In genomic region chr19:6776045-6776444, GRCh38 we compare ENCODE assay signal across 11 cellular contexts. TPM values are rescaled to one million over a fixed set of nuclear protein-coding genes. Genes with fewer than 3 reads are reported as not detected.
DNase-seq lines count a peak whose midpoint lies in the region; ATAC-seq and TF ChIP-seq lines count a peak whose summit lies in the region.
"Not testable (repeated sequence)": the region's sequence is repeated elsewhere in the genome, so short reads cannot be mapped to it uniquely, and the experiment has no call there.
"Had no signal": no experiment of that assay in that cellular context is flagged by ENCODE, and none has a peak within 500 bp of the region (broad histone marks: within the 10 kb centered on the region; RNA-seq: fewer than 3 reads in every experiment).

No MANE protein-coding gene starts in this region.

- H3K4ac ChIP-seq in IMR-90 (ENCODE audit: low read depth, low read length), result not testable (repeated sequence)

- not testable (repeated sequence) for H3K4me3 ChIP-seq in IMR-90 (ENCODE audit: insufficient read depth, low read depth, low read length)

- TF ChIP-seq CTCF in CD4-positive, alpha-beta T cell (IDR thresholded peaks at IDR 0.05); IMR-90 (conservative IDR thresholded peaks at IDR 0.05; ENCODE audit: low read depth, low read length); activated B cell treated with CpG ODN at 0.5 μM for 24 hours (IDR thresholded peaks at IDR 0.05): not testable (repeated sequence)

- H2BK120ac ChIP-seq in IMR-90 (ENCODE audit: low read depth, low read length), result not testable (repeated sequence)

- H3K27me3 ChIP-seq in CD4-positive, alpha-beta T cell (ENCODE audit: control insufficient read depth, insufficient read depth, low read length); IMR-90 (ENCODE audit: control insufficient read depth, insufficient read depth, low read length): not testable (repeated sequence)

- not testable (repeated sequence) for H2BK20ac ChIP-seq in IMR-90 (ENCODE audit: low read depth, low read length)

- TF ChIP-seq POLR2A in IMR-90 (IDR thresholded peaks at IDR 0.05; ENCODE audit: low read depth, low read length), result not testable (repeated sequence)

- not testable (repeated sequence) for H3K23ac ChIP-seq in IMR-90 (ENCODE audit: low read depth, low read length)

- H3K27me3 Mint-ChIP-seq in CD4-positive, alpha-beta T cell; activated B cell treated with CpG ODN at 0.5 μM for 24 hours; activated T-cell treated with anti-CD3 and anti-CD28 coated beads, Interleukin-2, amount 50 U/mL, for 72 hours (ENCODE audit: low read depth); activated naive CD8-positive, alpha-beta T cell treated with anti-CD3 and anti-CD28 coated beads for 36 hours; natural killer cell treated with Interleukin-12 subunit alpha and Interleukin-12 subunit beta and Interleukin-15 and Interleukin-18, amount 100 ng/mL, for 72 hours: not testable (repeated sequence)
- peaks cover 2 to 22% (median 8%) of the 10 kb centered on the region in 3 donors for H3K27me3 Mint-ChIP-seq in immature natural killer cell (ENCODE audit: low read depth in 3 of 3)

- dilution Hi-C loops in IMR-90 (cut with HindIII; ENCODE audit: low sequenced_read_pairs, unreplicated experiment), result not testable (repeated sequence)

- POLR2A ChIA-PET in CD4-positive, alpha-beta T cell (lab: Charles Lee); IMR-90 (lab: Charles Lee; ENCODE audit: unreplicated experiment): not testable (repeated sequence)
- POLR2A ChIA-PET in activated B cell treated with CpG ODN at 0.5 μM for 24 hours (lab: Charles Lee), result interaction anchor here (10.1 kb wide), 1 partner anchor 26 kb away, joined by 333 read pairs; no protein-coding TSS in a partner anchor

- intact Hi-C loops in CD4-positive, alpha-beta T cell (cut with DNase I, micrococcal nuclease); IMR-90 (cut with micrococcal nuclease); activated B cell treated with CpG ODN at 0.5 μM for 24 hours (cut with micrococcal nuclease): not testable (repeated sequence)

- H4K5ac ChIP-seq in IMR-90 (ENCODE audit: low read depth, low read length), result not testable (repeated sequence)

- BruUV-seq in IMR-90 (replicated peaks; lab: Mats Ljungman, UMichigan), result not testable (repeated sequence)

- peak overlapping the region; percentile 74 for H3K27ac Mint-ChIP-seq in CD4-positive, alpha-beta T cell
- H3K27ac Mint-ChIP-seq in activated B cell treated with CpG ODN at 0.5 μM for 24 hours (peak overlapping the region; percentile 27), immature natural killer cell (peak overlapping the region; percentile 48 to 92 (median 76))
- peak overlapping the region; percentile 4 for H3K27ac Mint-ChIP-seq in activated T-cell treated with anti-CD3 and anti-CD28 coated beads, Interleukin-2, amount 50 U/mL, for 72 hours
- peak overlapping the region; percentile 7 for H3K27ac Mint-ChIP-seq in activated naive CD8-positive, alpha-beta T cell treated with anti-CD3 and anti-CD28 coated beads for 36 hours
- H3K27ac Mint-ChIP-seq in natural killer cell treated with Interleukin-12 subunit alpha and Interleukin-12 subunit beta and Interleukin-15 and Interleukin-18, amount 100 ng/mL, for 72 hours, result peak overlapping the region; percentile 36 to 64

- H3K27ac ChIP-seq in CD4-positive, alpha-beta T cell (ENCODE audit: low read depth, low read length); IMR-90 (ENCODE audit: insufficient read depth, low read length): not testable (repeated sequence)

- H2AFZ ChIP-seq in IMR-90 (replicated peaks; ENCODE audit: low read length, poor library complexity), result not testable (repeated sequence)

- peaks cover 66% of the 10 kb centered on the region for H3K36me3 Mint-ChIP-seq in CD4-positive, alpha-beta T cell (ENCODE audit: low read depth)
- H3K36me3 Mint-ChIP-seq in activated B cell treated with CpG ODN at 0.5 μM for 24 hours (ENCODE audit: low read depth), result peaks cover 50% of the 10 kb centered on the region
- peaks cover 23 to 35% of the 10 kb centered on the region in 2 donors for H3K36me3 Mint-ChIP-seq in activated T-cell treated with anti-CD3 and anti-CD28 coated beads, Interleukin-2, amount 50 U/mL, for 72 hours (ENCODE audit: insufficient read depth in 2 of 2)
- peaks cover 45% of the 10 kb centered on the region for H3K36me3 Mint-ChIP-seq in activated naive CD8-positive, alpha-beta T cell treated with anti-CD3 and anti-CD28 coated beads for 36 hours
- peaks cover 20 to 24% (median 21%) of the 10 kb centered on the region in 3 donors for H3K36me3 Mint-ChIP-seq in immature natural killer cell
- peaks cover 25% of the 10 kb centered on the region for H3K36me3 Mint-ChIP-seq in natural killer cell treated with Interleukin-12 subunit alpha and Interleukin-12 subunit beta and Interleukin-15 and Interleukin-18, amount 100 ng/mL, for 72 hours

- not testable (repeated sequence) for H4K8ac ChIP-seq in IMR-90 (ENCODE audit: low read depth in 2 of 2, low read length in 2 of 2)

- DNase-seq in CD4-positive, alpha-beta T cell; IMR-90; activated B cell treated with CpG ODN at 0.5 μM for 24 hours; activated T-cell treated with anti-CD3 and anti-CD28 coated beads, Interleukin-2, amount 50 U/mL, for 72 hours; activated naive CD8-positive, alpha-beta T cell treated with anti-CD3 and anti-CD28 coated beads for 36 hours; immature natural killer cell; natural killer cell treated with Interleukin-12 subunit alpha and Interleukin-12 subunit beta and Interleukin-15 and Interleukin-18, amount 100 ng/mL, for 72 hours (ENCODE audit: low spot score): not testable (repeated sequence)

- not testable (repeated sequence) for H2BK15ac ChIP-seq in IMR-90 (ENCODE audit: low read depth, low read length)

- not testable (repeated sequence) for H3K56ac ChIP-seq in IMR-90 (ENCODE audit: extremely low read depth, insufficient read depth, low read length)

- in situ Hi-C loops in IMR-90 (cut with MboI; ENCODE audit: low sequenced_read_pairs), result not testable (repeated sequence)

- not testable (repeated sequence) for H4K91ac ChIP-seq in IMR-90 (ENCODE audit: insufficient read depth, low read depth, low read length)

- H3K4me2 ChIP-seq in IMR-90 (ENCODE audit: low read depth, low read length), result not testable (repeated sequence)

- H4K20me1 ChIP-seq in IMR-90 (ENCODE audit: insufficient read depth, low read length), result not testable (repeated sequence)

- CTCF ChIA-PET in CD4-positive, alpha-beta T cell (lab: Charles Lee); IMR-90 (lab: Yijun Ruan, JAX); activated B cell treated with CpG ODN at 0.5 μM for 24 hours (lab: Charles Lee): not testable (repeated sequence)

- not testable (repeated sequence) for H2AK5ac ChIP-seq in IMR-90 (ENCODE audit: low read depth, low read length)

- not testable (repeated sequence) for H2AK9ac ChIP-seq in IMR-90 (replicated peaks; ENCODE audit: low read depth, low read length, poor library complexity)

- not testable (repeated sequence) for TF ChIP-seq RAD21 in IMR-90 (IDR thresholded peaks at IDR 0.05; ENCODE audit: low read length)

- not testable (repeated sequence) for H3K79me1 ChIP-seq in IMR-90 (ENCODE audit: low read depth in 1 of 2, low read length in 2 of 2)

- H3K9ac ChIP-seq in IMR-90 (ENCODE audit: low read depth, low read length), result not testable (repeated sequence)

- not testable (repeated sequence) for H3K9me3 ChIP-seq in CD4-positive, alpha-beta T cell (ENCODE audit: control insufficient read depth, low read length); IMR-90 (ENCODE audit: control insufficient read depth, insufficient read depth, low read length)

- not testable (repeated sequence) for H3K9me3 Mint-ChIP-seq in CD4-positive, alpha-beta T cell; activated B cell treated with CpG ODN at 0.5 μM for 24 hours; immature natural killer cell
- peaks cover 2 to 15% of the 10 kb centered on the region in 2 donors for H3K9me3 Mint-ChIP-seq in activated T-cell treated with anti-CD3 and anti-CD28 coated beads, Interleukin-2, amount 50 U/mL, for 72 hours
- peaks cover 14% of the 10 kb centered on the region for H3K9me3 Mint-ChIP-seq in activated naive CD8-positive, alpha-beta T cell treated with anti-CD3 and anti-CD28 coated beads for 36 hours
- peaks cover 13% of the 10 kb centered on the region for H3K9me3 Mint-ChIP-seq in natural killer cell treated with Interleukin-12 subunit alpha and Interleukin-12 subunit beta and Interleukin-15 and Interleukin-18, amount 100 ng/mL, for 72 hours

- ATAC-seq in CD4-positive, alpha-beta T cell (ENCODE audit: poor library complexity); IMR-90 (ENCODE audit: low read depth); activated B cell treated with CpG ODN at 0.5 μM for 24 hours (ENCODE audit: low read depth); activated T-cell treated with anti-CD3 and anti-CD28 coated beads, Interleukin-2, amount 50 U/mL, for 72 hours (replicated peaks in 1 of 2); natural killer cell treated with Interleukin-12 subunit alpha and Interleukin-12 subunit beta and Interleukin-15 and Interleukin-18, amount 100 ng/mL, for 72 hours: not testable (repeated sequence)

- peaks cover 65% of the 10 kb centered on the region for H3K4me1 Mint-ChIP-seq in CD4-positive, alpha-beta T cell (ENCODE audit: low read depth)
- H3K4me1 Mint-ChIP-seq in activated B cell treated with CpG ODN at 0.5 μM for 24 hours, result peaks cover 67% of the 10 kb centered on the region
- H3K4me1 Mint-ChIP-seq in activated T-cell treated with anti-CD3 and anti-CD28 coated beads, Interleukin-2, amount 50 U/mL, for 72 hours (ENCODE audit: low read depth), result peaks cover 64% of the 10 kb centered on the region
- H3K4me1 Mint-ChIP-seq in activated naive CD8-positive, alpha-beta T cell treated with anti-CD3 and anti-CD28 coated beads for 36 hours, result peaks cover 57% of the 10 kb centered on the region
- peaks cover 67 to 76% of the 10 kb centered on the region in 2 donors for H3K4me1 Mint-ChIP-seq in immature natural killer cell
- peaks cover 54 to 55% of the 10 kb centered on the region in 2 donors for H3K4me1 Mint-ChIP-seq in natural killer cell treated with Interleukin-12 subunit alpha and Interleukin-12 subunit beta and Interleukin-15 and Interleukin-18, amount 100 ng/mL, for 72 hours (ENCODE audit: low read depth in 2 of 2)

- H2BK5ac ChIP-seq in IMR-90 (ENCODE audit: low read depth, low read length, poor library complexity, severe bottlenecking), result peak overlapping the region; percentile 45

- not testable (repeated sequence) for H3K18ac ChIP-seq in IMR-90 (ENCODE audit: low read depth, low read length)

- not testable (repeated sequence) for H3K9me1 ChIP-seq in IMR-90 (ENCODE audit: insufficient read depth, low read length)

- not testable (repeated sequence) for H3K36me3 ChIP-seq in IMR-90 (ENCODE audit: control insufficient read depth, insufficient read depth, low read length)

- not testable (repeated sequence) for H3K4me1 ChIP-seq in IMR-90 (ENCODE audit: control insufficient read depth, insufficient read depth, low read length)

- H3K14ac ChIP-seq in IMR-90 (replicated peaks; ENCODE audit: low read depth, low read length), result not testable (repeated sequence)

- H3K4me3 Mint-ChIP-seq in CD4-positive, alpha-beta T cell, result peak overlapping the region; percentile 80
- H3K4me3 Mint-ChIP-seq in activated B cell treated with CpG ODN at 0.5 μM for 24 hours, result not testable (repeated sequence)
- peak overlapping the region in 1 of 2 donors; percentile 5 for H3K4me3 Mint-ChIP-seq in activated T-cell treated with anti-CD3 and anti-CD28 coated beads, Interleukin-2, amount 50 U/mL, for 72 hours
- H3K4me3 Mint-ChIP-seq in activated naive CD8-positive, alpha-beta T cell treated with anti-CD3 and anti-CD28 coated beads for 36 hours, result peak overlapping the region; percentile 30
- peak overlapping the region; percentile 16 to 61 (median 38) for H3K4me3 Mint-ChIP-seq in immature natural killer cell
- peak overlapping the region; percentile 76 for H3K4me3 Mint-ChIP-seq in natural killer cell treated with Interleukin-12 subunit alpha and Interleukin-12 subunit beta and Interleukin-15 and Interleukin-18, amount 100 ng/mL, for 72 hours

RNA-seq across cellular contexts. Expression of gene VAV1, which starts 3.5 kb away (rescaled TPM):
- 10 to 100 TPM; 70.0 to 70.1 TPM for total RNA-seq in CD4-positive, alpha-beta T cell
- not detected in 2 replicates for total RNA-seq in IMR-90 (2012; rRNA removed)
- not detected in 2 replicates for polyA plus RNA-seq in IMR-90 (2012; rRNA removed)
- polyA plus RNA-seq in IMR-90 (2012; cell fraction: cytosol; rRNA removed), result not detected in 2 replicates
- polyA plus RNA-seq in IMR-90 (2012; cell fraction: nucleus; rRNA removed; ENCODE audit: low replicate concordance), result not detected in 2 replicates
- 105 and 121 TPM in 2 replicates for total RNA-seq in activated B cell treated with CpG ODN at 0.5 μM for 24 hours
- total RNA-seq in activated T-cell treated with anti-CD3 and anti-CD28 coated beads, Interleukin-2, amount 50 U/mL, for 72 hours, result 100 to 1,000 TPM; 111 to 114 TPM
- total RNA-seq in activated naive CD8-positive, alpha-beta T cell treated with anti-CD3 and anti-CD28 coated beads for 36 hours, result 10 to 100 TPM; 65.2 to 65.7 TPM
- 10 to 100 TPM; 19.4 to 44.8 (median 22.8) TPM for polyA plus RNA-seq in immature natural killer cell
- 100 to 1,000 TPM; 166 to 167 TPM for total RNA-seq in natural killer cell treated with Interleukin-12 subunit alpha and Interleukin-12 subunit beta and Interleukin-15 and Interleukin-18, amount 100 ng/mL, for 72 hours
- total RNA-seq: Caco-2, M059J, SJSA1 had no signal

RNA-seq across cellular contexts. Expression of gene SH2D3A, which starts 8.8 kb away (rescaled TPM):
- 10 to 100 TPM; 39.2 to 41.3 TPM for total RNA-seq in CD4-positive, alpha-beta T cell
- total RNA-seq in IMR-90 (2012; rRNA removed) (under 0.01 TPM in 1 of 2 replicates, not detected in the other), activated B cell treated with CpG ODN at 0.5 μM for 24 hours (18.7 and 22.6 TPM in 2 replicates)
- polyA plus RNA-seq in IMR-90 (2012; rRNA removed) (0.09 TPM in 2 replicates), immature natural killer cell (10 to 100 TPM in 1 of 3 donors, 1 to 10 TPM in 2; 7.4 to 13.6 (median 7.7) TPM)
- 0.03 TPM in 1 of 2 replicates, not detected in the other for polyA plus RNA-seq in IMR-90 (2012; cell fraction: cytosol; rRNA removed)
- 0.15 and 0.17 TPM in 2 replicates for polyA plus RNA-seq in IMR-90 (2012; cell fraction: nucleus; rRNA removed; ENCODE audit: low replicate concordance)
- 10 to 100 TPM; 19.9 to 24.5 TPM for total RNA-seq in activated T-cell treated with anti-CD3 and anti-CD28 coated beads, Interleukin-2, amount 50 U/mL, for 72 hours
- 10 to 100 TPM; 25.7 to 26.1 TPM for total RNA-seq in activated naive CD8-positive, alpha-beta T cell treated with anti-CD3 and anti-CD28 coated beads for 36 hours
- total RNA-seq in natural killer cell treated with Interleukin-12 subunit alpha and Interleukin-12 subunit beta and Interleukin-15 and Interleukin-18, amount 100 ng/mL, for 72 hours, result 10 to 100 TPM; 15.2 to 17.8 TPM
- total RNA-seq: M059J, Right ventricle myocardium superior, SJSA1 had no signal

RNA-seq across cellular contexts. Expression of gene TRIP10, which starts 36.6 kb away (rescaled TPM):
- total RNA-seq in CD4-positive, alpha-beta T cell, result 1 to 10 TPM; 1.6 to 1.9 TPM
- total RNA-seq in IMR-90 (2012; rRNA removed) (32.8 and 39.1 TPM in 2 replicates), activated B cell treated with CpG ODN at 0.5 μM for 24 hours (94.7 and 101 TPM in 2 replicates)
- polyA plus RNA-seq in IMR-90 (2012; rRNA removed) (47.0 and 50.7 TPM in 2 replicates), immature natural killer cell (1 to 10 TPM in 1 of 3 donors, under 1 TPM in 1, not detected in 1; 0.86 to 1.5 TPM)
- 36.1 and 37.6 TPM in 2 replicates for polyA plus RNA-seq in IMR-90 (2012; cell fraction: cytosol; rRNA removed)
- polyA plus RNA-seq in IMR-90 (2012; cell fraction: nucleus; rRNA removed; ENCODE audit: low replicate concordance), result 167 and 251 TPM in 2 replicates
- 10 to 100 TPM; 49.0 to 68.4 TPM for total RNA-seq in activated T-cell treated with anti-CD3 and anti-CD28 coated beads, Interleukin-2, amount 50 U/mL, for 72 hours
- 10 to 100 TPM; 29.8 to 31.3 TPM for total RNA-seq in activated naive CD8-positive, alpha-beta T cell treated with anti-CD3 and anti-CD28 coated beads for 36 hours
- total RNA-seq in natural killer cell treated with Interleukin-12 subunit alpha and Interleukin-12 subunit beta and Interleukin-15 and Interleukin-18, amount 100 ng/mL, for 72 hours, result 10 to 100 TPM; 44.8 to 76.5 TPM

RNA-seq across cellular contexts. Expression of gene GPR108, which starts 38.7 kb away (rescaled TPM):
- 10 to 100 TPM; 34.5 to 36.6 TPM for total RNA-seq in CD4-positive, alpha-beta T cell
- total RNA-seq in IMR-90 (2012; rRNA removed) (17.5 and 28.0 TPM in 2 replicates), activated B cell treated with CpG ODN at 0.5 μM for 24 hours (53.5 and 55.6 TPM in 2 replicates)
- polyA plus RNA-seq in IMR-90 (2012; rRNA removed) (38.9 and 44.2 TPM in 2 replicates), immature natural killer cell (100 to 1,000 TPM; 127 to 178 (median 160) TPM)
- 31.9 and 52.0 TPM in 2 replicates for polyA plus RNA-seq in IMR-90 (2012; cell fraction: cytosol; rRNA removed)
- 107 and 192 TPM in 2 replicates for polyA plus RNA-seq in IMR-90 (2012; cell fraction: nucleus; rRNA removed; ENCODE audit: low replicate concordance)
- 100 to 1,000 TPM; 130 to 162 TPM for total RNA-seq in activated T-cell treated with anti-CD3 and anti-CD28 coated beads, Interleukin-2, amount 50 U/mL, for 72 hours
- total RNA-seq in activated naive CD8-positive, alpha-beta T cell treated with anti-CD3 and anti-CD28 coated beads for 36 hours, result 10 to 100 TPM; 56.0 to 62.9 TPM
- total RNA-seq in natural killer cell treated with Interleukin-12 subunit alpha and Interleukin-12 subunit beta and Interleukin-15 and Interleukin-18, amount 100 ng/mL, for 72 hours, result 10 to 100 TPM; 67.4 to 70.4 TPM

RNA-seq across cellular contexts. Expression of gene C3, which starts 55.6 kb away (rescaled TPM):
- total RNA-seq in CD4-positive, alpha-beta T cell, result under 1 TPM in 1 of 2 experiments, not detected in 1; 0.55 TPM
- total RNA-seq in IMR-90 (2012; rRNA removed) (0.28 TPM in 1 of 2 replicates, not detected in the other), activated B cell treated with CpG ODN at 0.5 μM for 24 hours (0.44 and 0.53 TPM in 2 replicates)
- polyA plus RNA-seq in IMR-90 (2012; rRNA removed) (0.36 and 0.53 TPM in 2 replicates), immature natural killer cell (under 1 TPM in 2 of 3 donors, not detected in 1; 0.09 to 0.78 TPM)
- 0.08 and 0.47 TPM in 2 replicates for polyA plus RNA-seq in IMR-90 (2012; cell fraction: cytosol; rRNA removed)
- polyA plus RNA-seq in IMR-90 (2012; cell fraction: nucleus; rRNA removed; ENCODE audit: low replicate concordance), result 0.40 and 0.99 TPM in 2 replicates
- 1 to 10 TPM; 1.8 to 2.5 TPM for total RNA-seq in activated T-cell treated with anti-CD3 and anti-CD28 coated beads, Interleukin-2, amount 50 U/mL, for 72 hours
- under 1 TPM; 0.22 to 0.64 TPM for total RNA-seq in activated naive CD8-positive, alpha-beta T cell treated with anti-CD3 and anti-CD28 coated beads for 36 hours
- 1 to 10 TPM; 3.5 to 9.2 TPM for total RNA-seq in natural killer cell treated with Interleukin-12 subunit alpha and Interleukin-12 subunit beta and Interleukin-15 and Interleukin-18, amount 100 ng/mL, for 72 hours
- total RNA-seq: SJSA1 had no signal

Comparison
In these comparisons a context has a peak if more than half of its experiments do, and no peak if none do; other contexts are left out.
1. H3K27ac Mint-ChIP-seq: peak in every context shown above with its lines; median percentile 76 in immature natural killer cell; 74 in CD4-positive, alpha-beta T cell; 50 in natural killer cell treated with Interleukin-12 subunit alpha and Interleukin-12 subunit beta and Interleukin-15 and Interleukin-18, amount 100 ng/mL, for 72 hours; 27 in activated B cell treated with CpG ODN at 0.5 μM for 24 hours; 7 in activated naive CD8-positive, alpha-beta T cell treated with anti-CD3 and anti-CD28 coated beads for 36 hours; 4 in activated T-cell treated with anti-CD3 and anti-CD28 coated beads, Interleukin-2, amount 50 U/mL, for 72 hours.
2. RNA of gene VAV1, which starts 3.5 kb away (total RNA-seq): 166 to 167 TPM in natural killer cell treated with Interleukin-12 subunit alpha and Interleukin-12 subunit beta and Interleukin-15 and Interleukin-18, amount 100 ng/mL, for 72 hours, 105 to 121 TPM in activated B cell treated with CpG ODN at 0.5 μM for 24 hours, 111 to 114 TPM in activated T-cell treated with anti-CD3 and anti-CD28 coated beads, Interleukin-2, amount 50 U/mL, for 72 hours, 70.0 to 70.1 TPM in CD4-positive, alpha-beta T cell and 65.2 to 65.7 TPM in activated naive CD8-positive, alpha-beta T cell treated with anti-CD3 and anti-CD28 coated beads for 36 hours; not detected in IMR-90; every median in the first group is over 10 times any median in the second.
3. RNA of gene SH2D3A, which starts 8.8 kb away (total RNA-seq): 39.2 to 41.3 TPM in CD4-positive, alpha-beta T cell, 25.7 to 26.1 TPM in activated naive CD8-positive, alpha-beta T cell treated with anti-CD3 and anti-CD28 coated beads for 36 hours, 19.9 to 24.5 TPM in activated T-cell treated with anti-CD3 and anti-CD28 coated beads, Interleukin-2, amount 50 U/mL, for 72 hours, 18.7 to 22.6 TPM in activated B cell treated with CpG ODN at 0.5 μM for 24 hours and 15.2 to 17.8 TPM in natural killer cell treated with Interleukin-12 subunit alpha and Interleukin-12 subunit beta and Interleukin-15 and Interleukin-18, amount 100 ng/mL, for 72 hours; under 0.01 TPM in IMR-90; every median in the first group is over 10 times any median in the second.
4. RNA of gene TRIP10, which starts 36.6 kb away (total RNA-seq): 94.7 to 101 TPM in activated B cell treated with CpG ODN at 0.5 μM for 24 hours, 44.8 to 76.5 TPM in natural killer cell treated with Interleukin-12 subunit alpha and Interleukin-12 subunit beta and Interleukin-15 and Interleukin-18, amount 100 ng/mL, for 72 hours, 49.0 to 68.4 TPM in activated T-cell treated with anti-CD3 and anti-CD28 coated beads, Interleukin-2, amount 50 U/mL, for 72 hours, 32.8 to 39.1 TPM in IMR-90 and 29.8 to 31.3 TPM in activated naive CD8-positive, alpha-beta T cell treated with anti-CD3 and anti-CD28 coated beads for 36 hours; 1.6 to 1.9 TPM in CD4-positive, alpha-beta T cell; every median in the first group is over 10 times any median in the second.